Comparison of ENCODE assay signal across 18 cellular contexts in the genomic region with DNA sequence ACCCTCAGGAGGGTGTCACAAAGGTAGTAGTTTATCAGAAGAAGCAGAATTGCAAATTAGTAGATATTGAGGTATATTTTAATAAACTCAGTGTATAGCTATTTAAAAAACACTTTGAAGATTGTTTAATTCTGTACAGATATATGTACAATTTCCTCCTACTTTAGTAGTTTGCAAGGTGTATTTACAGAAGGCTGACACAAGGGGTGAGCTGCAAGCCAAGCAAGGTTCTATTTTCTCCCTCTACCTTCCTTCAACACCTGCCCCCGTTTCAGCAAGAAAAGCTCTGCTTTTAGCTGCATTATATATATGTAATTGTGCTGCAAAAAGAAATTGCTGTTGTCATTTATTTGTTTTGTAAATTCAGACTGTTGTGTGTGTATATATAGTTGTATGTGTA.
A peak's percentile ranks its signal among the peaks of the same experiment; 100 is the strongest.
DNase-seq lines count a peak whose midpoint lies in the region; ATAC-seq and TF ChIP-seq lines count a peak whose summit lies in the region.
"Had no signal": no experiment of that assay in that cellular context is flagged by ENCODE, and none has a peak within 500 bp of the region (broad histone marks: within the 10 kb centered on the region; RNA-seq: fewer than 3 reads in every experiment).

No MANE protein-coding gene starts in this region.

- H3K18ac ChIP-seq in trophoblast cell (ENCODE audit: low read length), result no peak overlapping the region

- no peak overlapping the region for H2BK120ac ChIP-seq in trophoblast cell (ENCODE audit: insufficient read depth, low read length, poor library complexity)

- no peak overlapping the region for H3K4me3 Mint-ChIP-seq in endodermal cell
- H3K4me3 Mint-ChIP-seq in activated CD4-positive, alpha-beta T cell treated with anti-CD3 and anti-CD28 coated beads, Interleukin-2, amount 10 ng/mL, durations not matched to agents 7 days and 5 days, result no peak overlapping the region
- H3K4me3 Mint-ChIP-seq: CD4-positive, CD25-positive, alpha-beta regulatory T cell had no signal

- H4K12ac ChIP-seq in trophoblast cell (ENCODE audit: low read depth, low read length), result no peak overlapping the region

- no peak overlapping the region for H3K4me2 ChIP-seq in neural cell (ENCODE audit: low read length)
- H3K4me2 ChIP-seq in trophoblast cell (ENCODE audit: low read length), result no peak overlapping the region

- no peaks in the 10 kb centered on the region for H3K4me1 Mint-ChIP-seq in endodermal cell
- H3K4me1 Mint-ChIP-seq in activated CD4-positive, alpha-beta T cell treated with anti-CD3 and anti-CD28 coated beads, Interleukin-2, amount 10 ng/mL, durations not matched to agents 7 days and 5 days, result no peaks in the 10 kb centered on the region
- H3K4me1 Mint-ChIP-seq: CD4-positive, CD25-positive, alpha-beta regulatory T cell had no signal

- no peak overlapping the region for H2BK5ac ChIP-seq in trophoblast cell (ENCODE audit: low read depth, low read length, poor library complexity)

- H4K8ac ChIP-seq in trophoblast cell (ENCODE audit: low read depth, low read length), result no peak overlapping the region

- H3K27me3 ChIP-seq in endodermal cell (ENCODE audit: control insufficient read depth, insufficient read depth, low read length, poor library complexity, severe bottlenecking), result no peaks in the 10 kb centered on the region
- no peaks in the 10 kb centered on the region for H3K27me3 ChIP-seq in neural cell (ENCODE audit: insufficient read depth, low read depth, low read length)
- no peaks in the 10 kb centered on the region for H3K27me3 ChIP-seq in trophoblast cell (ENCODE audit: insufficient read depth, low read length)
- H3K27me3 ChIP-seq: MG63, SJSA1 had no signal

- H3K27me3 Mint-ChIP-seq in endodermal cell (ENCODE audit: insufficient read depth), result no peaks in the 10 kb centered on the region
- no peaks in the 10 kb centered on the region for H3K27me3 Mint-ChIP-seq in activated CD4-positive, alpha-beta T cell treated with anti-CD3 and anti-CD28 coated beads, Interleukin-2, amount 10 ng/mL, durations not matched to agents 7 days and 5 days
- H3K27me3 Mint-ChIP-seq: CD4-positive, CD25-positive, alpha-beta regulatory T cell had no signal

- H3K79me2 ChIP-seq in neural cell (replicated peaks; ENCODE audit: insufficient read depth, low read length) (no peaks in the 10 kb centered on the region), trophoblast cell (ENCODE audit: control insufficient read depth, insufficient read depth, low read length, poor library complexity) (no peaks in the 10 kb centered on the region)

- H3K23ac ChIP-seq in trophoblast cell (ENCODE audit: low read length), result no peak overlapping the region

- H3K9me2 ChIP-seq in neural cell (ENCODE audit: insufficient read depth, low read length), result no peaks in the 10 kb centered on the region

- H2AFZ ChIP-seq in neural cell (ENCODE audit: low read depth, low read length), result no peak overlapping the region
- H2AFZ ChIP-seq in trophoblast cell (ENCODE audit: insufficient read depth, low read length, poor library complexity), result no peak overlapping the region

- POLR2A ChIA-PET in activated CD4-positive, alpha-beta T cell treated with anti-CD3 and anti-CD28 coated beads, Interleukin-2, amount 10 ng/mL, durations not matched to agents 7 days and 5 days (lab: Charles Lee), result no interaction called here

- no peaks in the 10 kb centered on the region for H3K9me3 Mint-ChIP-seq in endodermal cell
- H3K9me3 Mint-ChIP-seq in activated CD4-positive, alpha-beta T cell treated with anti-CD3 and anti-CD28 coated beads, Interleukin-2, amount 10 ng/mL, durations not matched to agents 7 days and 5 days, result no peaks in the 10 kb centered on the region

- H3K36me3 ChIP-seq in endodermal cell (ENCODE audit: control insufficient read depth, insufficient read depth, low read length) (no peaks in the 10 kb centered on the region), neural cell (ENCODE audit: insufficient read depth, low read length) (no peaks in the 10 kb centered on the region), trophoblast cell (ENCODE audit: control insufficient read depth in 1 of 2, insufficient read depth in 2 of 2, low read length in 2 of 2) (no peaks in the 10 kb centered on the region)
- H3K36me3 ChIP-seq: MG63, SJSA1 had no signal

- H2BK12ac ChIP-seq in trophoblast cell (ENCODE audit: low read length), result no peak overlapping the region

- WGBS in endodermal cell (ENCODE audit: insufficient coverage in 1 of 2, insufficient read length in 1 of 2), 2 experiments, result no CpG with 5 or more reads among the region's 1 CpG
- WGBS in trophoblast cell (ENCODE audit: extremely low coverage, insufficient coverage, insufficient read length), result no CpG with 5 or more reads among the region's 1 CpG

- no peak for TF ChIP-seq EP300 in neural cell (conservative IDR thresholded peaks at IDR 0.05; ENCODE audit: poor library complexity, severe bottlenecking)

- H2AK5ac ChIP-seq in trophoblast cell (ENCODE audit: low read length), result no peak overlapping the region

- H3K27ac Mint-ChIP-seq in endodermal cell, result no peak overlapping the region
- no peak overlapping the region for H3K27ac Mint-ChIP-seq in activated CD4-positive, alpha-beta T cell treated with anti-CD3 and anti-CD28 coated beads, Interleukin-2, amount 10 ng/mL, durations not matched to agents 7 days and 5 days
- H3K27ac Mint-ChIP-seq: CD4-positive, CD25-positive, alpha-beta regulatory T cell had no signal

- CTCF ChIA-PET in activated CD4-positive, alpha-beta T cell treated with anti-CD3 and anti-CD28 coated beads, Interleukin-2, amount 10 ng/mL, durations not matched to agents 7 days and 5 days (lab: Charles Lee), result interaction anchor here (0.6 kb wide), 1 partner anchor 187 kb away, joined by 4 read pairs; no protein-coding TSS in a partner anchor

- H3K4me1 ChIP-seq in endodermal cell (ENCODE audit: control insufficient read depth, insufficient read depth, low read length), result no peaks in the 10 kb centered on the region
- H3K4me1 ChIP-seq in trophoblast cell (ENCODE audit: control insufficient read depth in 1 of 2, insufficient read depth in 2 of 2, low read length in 2 of 2), result no peaks in the 10 kb centered on the region
- H3K4me1 ChIP-seq: SJSA1 had no signal

- no peak overlapping the region for H4K91ac ChIP-seq in trophoblast cell (ENCODE audit: low read depth, low read length)

- H3K4ac ChIP-seq in trophoblast cell (ENCODE audit: low read depth, low read length), result no peak overlapping the region

- TF ChIP-seq RAD21 in neural cell (conservative IDR thresholded peaks at IDR 0.05), result peak; percentile 19

- TF ChIP-seq CTCF in GM12874 (IDR thresholded peaks at IDR 0.05; ENCODE audit: insufficient read depth, low read depth, low read length) (0 out of 2 replicates have a peak, but pooled peaks have one; percentile 6), endodermal cell (conservative IDR thresholded peaks at IDR 0.05) (peak; percentile 61), neural cell (IDR thresholded peaks at IDR 0.05; ENCODE audit: poor library complexity, severe bottlenecking) (peak; percentile 21)

- H3K4me3 ChIP-seq in endodermal cell (ENCODE audit: low read length), result no peak overlapping the region
- H3K4me3 ChIP-seq in neural cell (ENCODE audit: low read length), result no peak overlapping the region
- H3K4me3 ChIP-seq in trophoblast cell (ENCODE audit: low read depth, low read length), result no peak overlapping the region
- H3K4me3 ChIP-seq: MG63, SJSA1 had no signal

- no peaks in the 10 kb centered on the region for H3F3A ChIP-seq in neural cell (ENCODE audit: insufficient read depth, low read length, poor library complexity, severe bottlenecking)

- DNase-seq in HT-29 (ENCODE audit: low spot score), result peak; percentile 25
- DNase-seq in endodermal cell, result no peak
- no peak for DNase-seq in hepatic stellate cell (ENCODE audit: low spot score)
- no peak for DNase-seq in activated CD4-positive, alpha-beta T cell treated with anti-CD3 and anti-CD28 coated beads, Interleukin-2, amount 10 ng/mL, durations not matched to agents 7 days and 5 days
- no peak for DNase-seq in trophoblast cell
- DNase-seq: ACHN; Caco-2; CD4-positive, CD25-positive, alpha-beta regulatory T cell; MG63; NCI-H1105; NCI-H1694; NCI-H69; OCI-M1 had no signal

- no peak overlapping the region for H3K27ac ChIP-seq in endodermal cell (ENCODE audit: low read depth, low read length)
- no peak overlapping the region for H3K27ac ChIP-seq in neural cell (ENCODE audit: low read length)
- no peak overlapping the region for H3K27ac ChIP-seq in trophoblast cell (ENCODE audit: low read depth, low read length)
- H3K27ac ChIP-seq: RWPE1, SJSA1 had no signal

- no peaks in the 10 kb centered on the region for H3K36me3 Mint-ChIP-seq in endodermal cell (ENCODE audit: low read depth)
- H3K36me3 Mint-ChIP-seq in activated CD4-positive, alpha-beta T cell treated with anti-CD3 and anti-CD28 coated beads, Interleukin-2, amount 10 ng/mL, durations not matched to agents 7 days and 5 days (ENCODE audit: low read depth), result no peaks in the 10 kb centered on the region
- H3K36me3 Mint-ChIP-seq: CD4-positive, CD25-positive, alpha-beta regulatory T cell had no signal

- H4K20me1 ChIP-seq in neural cell (ENCODE audit: insufficient read depth), result no peaks in the 10 kb centered on the region

- H3K14ac ChIP-seq in trophoblast cell (ENCODE audit: low read length), result no peak overlapping the region

- no peaks in the 10 kb centered on the region for H3K79me1 ChIP-seq in trophoblast cell (ENCODE audit: low read length)

- H3K9me3 ChIP-seq in endodermal cell (ENCODE audit: control insufficient read depth, low read length) (no peaks in the 10 kb centered on the region), neural cell (ENCODE audit: low read length) (no peaks in the 10 kb centered on the region), trophoblast cell (ENCODE audit: insufficient read depth, low read depth, low read length) (no peaks in the 10 kb centered on the region)
- H3K9me3 ChIP-seq: Caco-2, MG63, SJSA1 had no signal

- ATAC-seq in GM21367 (IDR thresholded peaks at IDR 0.05; ENCODE audit: unreplicated experiment), result no peak

- H3K9ac ChIP-seq in endodermal cell (ENCODE audit: extremely low read depth, low read length, poor library complexity, severe bottlenecking) (no peak overlapping the region), neural cell (ENCODE audit: low read length) (no peak overlapping the region), trophoblast cell (ENCODE audit: low read length) (no peak overlapping the region)

TF ChIP-seq in neural cell, 6 proteins besides CTCF, POLR2A, EP300 and RAD21 (continues in another document):
- TF ChIP-seq MXI1 (conservative IDR thresholded peaks at IDR 0.05; ENCODE audit: poor library complexity, severe bottlenecking) (no peak), POLR2AphosphoS5 (IDR thresholded peaks at IDR 0.05) (no peak)

Comparison
In these comparisons a context has a peak if more than half of its experiments do, and no peak if none do; other contexts are left out.
1. CTCF ChIP-seq: peak in every context shown above with its lines; median percentile 61 in endodermal cell; 21 in neural cell; 6 in GM12874.